ENCODE assay signal across 14 cellular contexts in the genomic region with DNA sequence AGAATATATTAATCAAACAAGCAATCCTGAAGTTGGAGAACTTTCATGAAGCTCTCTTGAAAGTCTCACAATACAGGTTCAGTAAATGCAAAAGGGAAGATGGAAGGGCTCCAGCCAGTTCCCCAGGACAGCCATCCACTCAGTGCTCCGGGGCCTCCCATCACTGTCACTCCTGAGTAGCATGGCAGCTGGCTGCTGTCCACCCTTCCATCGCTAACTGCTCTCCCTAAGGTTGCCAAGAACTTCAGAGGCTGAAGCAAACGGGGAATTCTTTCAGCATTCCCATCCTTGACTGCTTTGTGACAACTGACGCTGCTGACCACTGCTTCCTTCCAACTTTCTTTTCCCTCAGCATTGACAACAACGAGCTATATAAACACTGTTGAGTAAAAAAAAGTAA.
"Had no signal": no experiment of that assay in that cellular context is flagged by ENCODE, and none has a peak within 500 bp of the region (broad histone marks: within the 10 kb centered on the region; RNA-seq: fewer than 3 reads in every experiment).

No MANE protein-coding gene starts in this region.

- H3K4me3 ChIP-seq: ascending aorta, right lobe of liver, SK-N-MC, spleen, transverse colon had no signal

- H3K27ac ChIP-seq: ascending aorta, right lobe of liver, SK-N-MC, spleen, transverse colon, VCaP had no signal

- H3K27me3 ChIP-seq: ascending aorta, right lobe of liver, spleen, transverse colon had no signal

- H3K4me1 ChIP-seq: right lobe of liver, transverse colon had no signal

- H3K36me3 ChIP-seq: ascending aorta, right lobe of liver, transverse colon had no signal

- H3K9me3 ChIP-seq: ascending aorta, right lobe of liver, spleen, transverse colon had no signal

- ATAC-seq: activated naive CD8-positive, alpha-beta T cell treated with anti-CD3 and anti-CD28 coated beads, Interleukin-2, amount 50 U/mL, for 24 hours; activated T-cell treated with anti-CD3 and anti-CD28 coated beads, Interleukin-2, amount 50 U/mL, for 72 hours; right lobe of liver; stimulated activated naive B cell treated with anti-CD40 and anti-IgM and Interleukin-4, amounts not matched to agents 10 μg/mL and 1 μg/mL and 100 μg/mL, for 72 hours; T-cell had no signal

- DNase-seq: activated CD4-positive, alpha-beta memory T cell treated with anti-CD3 and anti-CD28 coated beads for 36 hours; activated naive CD8-positive, alpha-beta T cell treated with anti-CD3 and anti-CD28 coated beads, Interleukin-2, amount 50 U/mL, for 24 hours; activated T-cell treated with anti-CD3 and anti-CD28 coated beads, Interleukin-2, amount 50 U/mL, for 72 hours; erythroblast; naive B cell; right lobe of liver; spleen; stimulated activated CD4-positive, alpha-beta T cell treated with anti-CD3 and anti-CD28 coated beads, Interleukin-1b, Interleukin-23, amount 100 ng/mL, for 48 hours; stimulated activated naive B cell treated with anti-CD40 and anti-IgM and Interleukin-4, amounts not matched to agents 10 μg/mL and 1 μg/mL and 100 μg/mL, for 72 hours; T-cell; transverse colon had no signal
